ENCODE assay signal across 13 cellular contexts in the genomic region with DNA sequence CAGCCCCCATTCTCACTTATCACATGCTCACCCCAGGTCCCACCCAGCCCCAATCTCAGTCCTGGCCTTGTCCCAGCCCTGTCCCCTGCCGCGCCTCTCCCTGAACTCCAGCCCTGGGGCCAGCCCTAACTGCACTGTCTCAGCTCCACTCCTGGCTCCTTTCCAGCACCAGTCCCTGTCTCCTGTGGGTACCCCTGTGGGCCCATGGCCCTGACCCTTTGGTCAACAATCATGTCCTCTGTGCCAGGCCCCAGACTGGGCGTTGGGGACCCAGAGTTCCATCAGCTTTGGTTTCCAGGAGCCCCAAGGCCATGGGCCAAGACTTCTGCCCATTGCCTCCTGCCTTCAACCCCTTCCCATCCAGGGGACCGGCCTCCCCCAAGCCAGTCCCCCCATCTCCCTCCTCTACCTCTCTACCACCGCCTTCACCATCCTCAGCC. TPM values are rescaled to one million over a fixed set of nuclear protein-coding genes. Genes with fewer than 3 reads are reported as not detected.
A peak's percentile ranks its signal among the peaks of the same experiment; 100 is the strongest.
DNase-seq lines count a peak whose midpoint lies in the region; FAIRE-seq and TF ChIP-seq lines count a peak whose summit lies in the region.
"Had no signal": no experiment of that assay in that cellular context is flagged by ENCODE, and none has a peak within 500 bp of the region (broad histone marks: within the 10 kb centered on the region; RNA-seq: fewer than 3 reads in every experiment).

No MANE protein-coding gene starts in this region.

- peaks cover 9% of the 10 kb centered on the region; the same call in 1 of the 2 replicates for H3K23me2 ChIP-seq in H1 (ENCODE audit: low read depth, low read length)

- H3K4me3 ChIP-seq in GM08714 (ENCODE audit: low read length) = peak overlapping the region; percentile 72; the same call in 1 of the 2 replicates
- no peak overlapping the region for H3K4me3 ChIP-seq in H1 (ENCODE audit: extremely low read depth in 1 of 4, insufficient read depth in 2 of 4, low read depth in 3 of 4, low read length in 4 of 4)
- no peak overlapping the region for H3K4me3 ChIP-seq in brain microvascular endothelial cell (ENCODE audit: low read depth, low read length)
- no peak overlapping the region for H3K4me3 ChIP-seq in uterus

- H3K27ac ChIP-seq in H1 (ENCODE audit: low read depth, low read length) (no peak overlapping the region), brain microvascular endothelial cell (no peak overlapping the region), uterus (no peak overlapping the region)

- H3K4me1 ChIP-seq in H1 (replicated peaks in 1 of 4; ENCODE audit: control insufficient read depth in 3 of 4, insufficient read depth in 4 of 4, low read length in 3 of 4) (peaks cover 0 to 5% (median 2%) of the 10 kb centered on the region in 4 experiments; a peak in 5 of 7 replicates), uterus (no peaks in the 10 kb centered on the region)

- H2AFZ ChIP-seq in H1 (ENCODE audit: low read length) = no peak overlapping the region

- H3K27me3 Mint-ChIP-seq in osteocyte (ENCODE audit: unreplicated experiment) = no peaks in the 10 kb centered on the region
- H3K27me3 Mint-ChIP-seq: effector memory CD8-positive, alpha-beta T cell had no signal

- no peaks in the 10 kb centered on the region for H3K79me2 ChIP-seq in H1 (ENCODE audit: control insufficient read depth in 1 of 2, insufficient read depth in 2 of 2, low read length in 2 of 2)

- no peaks in the 10 kb centered on the region for H3K79me1 ChIP-seq in H1 (ENCODE audit: low read depth, low read length)

- H2BK5ac ChIP-seq in H1 (ENCODE audit: low read depth, low read length) = no peak overlapping the region

- H3K14ac ChIP-seq in H1 (ENCODE audit: insufficient read length) = no peak overlapping the region

- H2BK120ac ChIP-seq in H1 (replicated peaks; ENCODE audit: low read depth, low read length) = no peak overlapping the region

- no peak overlapping the region for H4K91ac ChIP-seq in H1 (replicated peaks; ENCODE audit: insufficient read length, low read length)

- no peak overlapping the region for H2BK15ac ChIP-seq in H1 (ENCODE audit: low read length)

- no peak overlapping the region for H3K56ac ChIP-seq in H1 (replicated peaks; ENCODE audit: insufficient read length, low read depth, low read length)

- intact Hi-C loops in uterus (cut with DNase I; ENCODE audit: low total_unique reads) = loop anchor here (10.0 kb wide), 1 partner anchor 467 kb away; a partner anchor contains a TSS

- H2BK20ac ChIP-seq in H1 (ENCODE audit: low read length) = no peak overlapping the region

- H3K27me3 ChIP-seq in H1 (replicated peaks in 1 of 4; ENCODE audit: control insufficient read depth in 3 of 4, extremely low read depth in 1 of 4, insufficient read depth in 3 of 4, low read length in 3 of 4) = no peaks in the 10 kb centered on the region
- H3K27me3 ChIP-seq in brain microvascular endothelial cell (replicated peaks) = no peaks in the 10 kb centered on the region
- no peaks in the 10 kb centered on the region for H3K27me3 ChIP-seq in uterus

- no peak for TF ChIP-seq POLR2A in H1 (IDR thresholded peaks at IDR 0.05; ENCODE audit: control extremely low read depth in 1 of 2, low read depth in 2 of 2, low read length in 2 of 2)
- TF ChIP-seq POLR2A in uterus (IDR thresholded peaks at IDR 0.05) = no peak

- POLR2A ChIA-PET in H1 (lab: Charles Lee; ENCODE audit: partially characterized antibody) = interaction anchor here (1.5 kb wide), 3 partner anchors 17 to 141 kb away, joined by 3 to 5 read pairs (median 4); a partner anchor contains a TSS

- no peak overlapping the region for H3K4ac ChIP-seq in H1 (replicated peaks; ENCODE audit: insufficient read length, low read depth, low read length)

- H3K23ac ChIP-seq in H1 (ENCODE audit: insufficient read length) = no peak overlapping the region

- peaks cover 0 to 2% of the 10 kb centered on the region in 2 experiments for H4K20me1 ChIP-seq in H1 (replicated peaks in 1 of 2; ENCODE audit: control insufficient read depth in 1 of 2, insufficient read depth in 2 of 2, low read length in 2 of 2)

- no peak overlapping the region for H3K27ac Mint-ChIP-seq in osteocyte (ENCODE audit: unreplicated experiment)
- H3K27ac Mint-ChIP-seq: effector memory CD8-positive, alpha-beta T cell had no signal

- DNase-seq in HUDEP-2 (lab: John Stamatoyannopoulos, UW; ENCODE audit: unreplicated experiment in 76 of 76) = peak in 57 of 76 experiments; percentile 5 to 76 (median 48)
- no peak for DNase-seq in H1 (ENCODE audit: low read depth in 1 of 2, low spot score in 2 of 2)
- peak; percentile 80 for DNase-seq in osteocyte (ENCODE audit: extremely low spot score, unreplicated experiment)
- DNase-seq in NCI-H2171 (lab: John Stamatoyannopoulos, UW) = no peak
- DNase-seq in brain microvascular endothelial cell = no peak
- DNase-seq in uterus = no peak
- DNase-seq in cerebellum (ENCODE audit: low spot score) = no peak
- DNase-seq: effector memory CD8-positive, alpha-beta T cell; H9; NCI-H446 treated with DMSO at 0.1 percent for 48 hours; T-helper 1 cell had no signal

- H3K4me2 ChIP-seq in H1 (ENCODE audit: insufficient read depth in 1 of 2, low read depth in 2 of 2, low read length in 2 of 2) = no peak overlapping the region

- 94% methylated on average over 5 of the region's 5 CpGs; no CpG with 5 or more reads in 1 of the 2 experiments for WGBS in H1 (ENCODE audit: extremely low coverage in 1 of 2, insufficient coverage in 1 of 2, insufficient read length in 1 of 2, insufficient replicate concordance in 2 of 2, low coverage in 1 of 2, low lambda C conversion rate in 2 of 2, missing lambda C conversion rate in 1 of 2), 2 experiments

- H3K9ac ChIP-seq in H1 (replicated peaks in 1 of 4; ENCODE audit: extremely low read depth in 1 of 4, low read depth in 3 of 4, low read length in 3 of 4) = no peak overlapping the region

- no peaks in the 10 kb centered on the region for H3K9me3 ChIP-seq in H1 (ENCODE audit: insufficient read depth in 2 of 2, low read depth in 1 of 2, low read length in 1 of 2)
- no peaks in the 10 kb centered on the region for H3K9me3 ChIP-seq in uterus

- H3K4me1 Mint-ChIP-seq in osteocyte (ENCODE audit: unreplicated experiment) = no peaks in the 10 kb centered on the region

- no peak overlapping the region for H3K4me3 Mint-ChIP-seq in osteocyte (ENCODE audit: unreplicated experiment)
- H3K4me3 Mint-ChIP-seq: H9 had no signal

- no peak for TF ChIP-seq CTCF in H1 (IDR thresholded peaks at IDR 0.05; ENCODE audit: control extremely low read depth in 1 of 3, insufficient read depth in 1 of 3, low read depth in 1 of 3, low read length in 3 of 3)
- no peak for TF ChIP-seq CTCF in osteocyte (IDR thresholded peaks at IDR 0.05)
- TF ChIP-seq CTCF in brain microvascular endothelial cell (IDR thresholded peaks at IDR 0.05; ENCODE audit: low read depth, low read length, missing control alignments) = no peak
- no peak for TF ChIP-seq CTCF in uterus (IDR thresholded peaks at IDR 0.05)

- no peak for TF ChIP-seq EP300 in H1 (IDR thresholded peaks at IDR 0.05; ENCODE audit: borderline replicate concordance in 1 of 2, low read depth in 2 of 2, low read length in 2 of 2)

- no peak for FAIRE-seq in H1 (lab: Jason Lieb, UNC)

- no peak overlapping the region for H2AK5ac ChIP-seq in H1 (ENCODE audit: low read depth, low read length)

- in situ Hi-C loops in brain microvascular endothelial cell (cut with HindIII; ENCODE audit: low pct_ligation_motif_present, low sequenced_read_pairs) = no loop called here

- H2BK12ac ChIP-seq in H1 (ENCODE audit: low read depth, low read length) = peak overlapping the region; percentile 80; the same call in 1 of the 2 replicates

- CTCF ChIA-PET in H1 (lab: Charles Lee; ENCODE audit: partially characterized antibody) = interaction anchor here (0.6 to 1.7 kb wide), 6 partner anchors 10 to 35 kb away, joined by 3 to 11 read pairs (median 4); no protein-coding TSS in a partner anchor

- H3K36me3 ChIP-seq in H1 (ENCODE audit: control insufficient read depth in 2 of 4, insufficient read depth in 4 of 4, low read length in 3 of 4) (no peaks in the 10 kb centered on the region), brain microvascular endothelial cell (replicated peaks) (no peaks in the 10 kb centered on the region), uterus (no peaks in the 10 kb centered on the region)

- H3K36me3 Mint-ChIP-seq in osteocyte (ENCODE audit: unreplicated experiment) = no peaks in the 10 kb centered on the region

- no peak overlapping the region for H4K8ac ChIP-seq in H1 (ENCODE audit: extremely low read depth, insufficient read depth, low read length)

- H3K9me3 Mint-ChIP-seq in osteocyte (ENCODE audit: unreplicated experiment) = no peaks in the 10 kb centered on the region
- H3K9me3 Mint-ChIP-seq: effector memory CD8-positive, alpha-beta T cell; H9 had no signal

- H4K5ac ChIP-seq in H1 (ENCODE audit: insufficient read length, low read depth, low read length) = no peak overlapping the region

- TF ChIP-seq RAD21 in H1 (IDR thresholded peaks at IDR 0.05 in 1 of 2, conservative IDR thresholded peaks at IDR 0.05 in 1 of 2; ENCODE audit: low read depth in 2 of 2, low read length in 2 of 2) = no peak

- no peak overlapping the region for H3K18ac ChIP-seq in H1 (ENCODE audit: extremely low read depth, low read length)

RNA-seq across cellular contexts. Expression of a gene that starts 0.8 kb away (rescaled TPM):
- total RNA-seq in H1 (2021; fragmentation: NEBNext Ultra II Directional; extraction: Animal tissue kit (Norgen Biotek cat#: 25700)) = not detected in 2 replicates
- 0.12 and 0.28 TPM in 2 replicates for polyA plus RNA-seq in H1 (2011; rRNA removed)
- 0.23 TPM for polyA plus RNA-seq in H1 (2011; cell fraction: cytosol; rRNA removed)
- polyA plus RNA-seq in H1 (2011; cell fraction: nucleus; rRNA removed) = 0.27 TPM
- polyA plus RNA-seq in H1 (2012, experiment 1 of 2) = 0.20 to 0.33 TPM in 2 of 4 replicates, not detected in the others
- 0.21 TPM for polyA plus RNA-seq in H1 (2012, experiment 2 of 2)
- polyA plus RNA-seq in H1 (2013, experiment 1 of 2) = 0.14 TPM
- 0.20 TPM for polyA plus RNA-seq in H1 (2013, experiment 2 of 2)
- polyA minus RNA-seq in H1 (2011; rRNA and poly(A)+ RNA removed) = 0.60 TPM in 1 of 2 replicates, not detected in the other
- polyA minus RNA-seq in H1 (2011; cell fraction: cytosol; rRNA and poly(A)+ RNA removed) = not detected
- polyA minus RNA-seq in H1 (2011; cell fraction: nucleus; rRNA and poly(A)+ RNA removed) = not detected
- total RNA-seq in osteocyte (not detected in 2 replicates), uterus (1 to 10 TPM; 4.9 to 9.7 (median 7.6) TPM), cerebellum (1.2 TPM)
- total RNA-seq: H9, renal cortical epithelial cell had no signal

RNA-seq across cellular contexts. Expression of a gene that starts 25.1 kb away (rescaled TPM):
- total RNA-seq in H1 (2021; fragmentation: NEBNext Ultra II Directional; extraction: Animal tissue kit (Norgen Biotek cat#: 25700)) = not detected in 2 replicates
- polyA plus RNA-seq in H1 (2011; rRNA removed) = 0.02 and 0.05 TPM in 2 replicates
- 0.03 TPM for polyA plus RNA-seq in H1 (2011; cell fraction: cytosol; rRNA removed)
- 0.19 TPM for polyA plus RNA-seq in H1 (2011; cell fraction: nucleus; rRNA removed)
- 0.04 to 0.05 TPM in 2 of 4 replicates, not detected in the others for polyA plus RNA-seq in H1 (2012, experiment 1 of 2)
- not detected for polyA plus RNA-seq in H1 (2012, experiment 2 of 2)
- polyA plus RNA-seq in H1 (2013, experiment 1 of 2) = 0.02 TPM
- under 0.01 TPM for polyA plus RNA-seq in H1 (2013, experiment 2 of 2)
- 0.07 TPM in 1 of 2 replicates, not detected in the other for polyA minus RNA-seq in H1 (2011; rRNA and poly(A)+ RNA removed)
- not detected for polyA minus RNA-seq in H1 (2011; cell fraction: cytosol; rRNA and poly(A)+ RNA removed)
- not detected for polyA minus RNA-seq in H1 (2011; cell fraction: nucleus; rRNA and poly(A)+ RNA removed)
- total RNA-seq in osteocyte (not detected in 2 replicates), uterus (under 1 TPM in 2 of 4 donors, not detected in 2; 0.09 to 0.14 TPM), cerebellum (0.18 TPM)
- total RNA-seq: H9, renal cortical epithelial cell had no signal

RNA-seq across cellular contexts. Expression of a gene that starts 30.8 kb away (rescaled TPM):
- 20.9 and 23.2 TPM in 2 replicates for total RNA-seq in H1 (2021; fragmentation: NEBNext Ultra II Directional; extraction: Animal tissue kit (Norgen Biotek cat#: 25700))
- 30.0 and 42.9 TPM in 2 replicates for polyA plus RNA-seq in H1 (2011; rRNA removed)
- 37.3 TPM for polyA plus RNA-seq in H1 (2011; cell fraction: cytosol; rRNA removed)
- 134 TPM for polyA plus RNA-seq in H1 (2011; cell fraction: nucleus; rRNA removed)
- polyA plus RNA-seq in H1 (2012, experiment 1 of 2) = 14.8 to 28.7 TPM (median 25.1 TPM) in 4 replicates
- 18.9 TPM for polyA plus RNA-seq in H1 (2012, experiment 2 of 2)
- polyA plus RNA-seq in H1 (2013, experiment 1 of 2) = 19.5 TPM
- 19.1 TPM for polyA plus RNA-seq in H1 (2013, experiment 2 of 2)
- 8.9 and 9.6 TPM in 2 replicates for polyA minus RNA-seq in H1 (2011; rRNA and poly(A)+ RNA removed)
- 10.0 TPM for polyA minus RNA-seq in H1 (2011; cell fraction: cytosol; rRNA and poly(A)+ RNA removed)
- 20.5 TPM for polyA minus RNA-seq in H1 (2011; cell fraction: nucleus; rRNA and poly(A)+ RNA removed)
- total RNA-seq in osteocyte = 95.4 and 98.7 TPM in 2 replicates
- total RNA-seq in uterus = 10 to 100 TPM; 30.9 to 79.2 (median 64.2) TPM
- 10.7 TPM for total RNA-seq in cerebellum

RNA-seq across cellular contexts. Expression of a gene that starts 48.6 kb away (rescaled TPM):
- total RNA-seq in H1 (2021; fragmentation: NEBNext Ultra II Directional; extraction: Animal tissue kit (Norgen Biotek cat#: 25700)) = 159 and 160 TPM in 2 replicates
- polyA plus RNA-seq in H1 (2011; rRNA removed) = 105 and 114 TPM in 2 replicates
- polyA plus RNA-seq in H1 (2011; cell fraction: cytosol; rRNA removed) = 201 TPM
- 110 TPM for polyA plus RNA-seq in H1 (2011; cell fraction: nucleus; rRNA removed)
- 209 to 226 TPM (median 211 TPM) in 4 replicates for polyA plus RNA-seq in H1 (2012, experiment 1 of 2)
- polyA plus RNA-seq in H1 (2012, experiment 2 of 2) = 124 TPM
- polyA plus RNA-seq in H1 (2013, experiment 1 of 2) = 82.6 TPM
- 81.6 TPM for polyA plus RNA-seq in H1 (2013, experiment 2 of 2)
- polyA minus RNA-seq in H1 (2011; rRNA and poly(A)+ RNA removed) = 94.5 and 111 TPM in 2 replicates
- polyA minus RNA-seq in H1 (2011; cell fraction: cytosol; rRNA and poly(A)+ RNA removed) = 65.4 TPM
- 50.5 TPM for polyA minus RNA-seq in H1 (2011; cell fraction: nucleus; rRNA and poly(A)+ RNA removed)
- 123 and 126 TPM in 2 replicates for total RNA-seq in osteocyte
- 100 to 1,000 TPM in 1 of 4 donors, 10 to 100 TPM in 3; 43.8 to 161 (median 96.2) TPM for total RNA-seq in uterus
- 55.3 TPM for total RNA-seq in cerebellum

Comparison
In these comparisons a context has a peak if more than half of its experiments do, and no peak if none do; other contexts are left out.
1. DNase-seq: peak in HUDEP-2 (57 of 76) and osteocyte (single experiment); none in H1 (0 of 2), NCI-H2171 (single experiment), brain microvascular endothelial cell (single experiment), uterus (0 of 2) and cerebellum (single experiment).